In the genomic region with DNA sequence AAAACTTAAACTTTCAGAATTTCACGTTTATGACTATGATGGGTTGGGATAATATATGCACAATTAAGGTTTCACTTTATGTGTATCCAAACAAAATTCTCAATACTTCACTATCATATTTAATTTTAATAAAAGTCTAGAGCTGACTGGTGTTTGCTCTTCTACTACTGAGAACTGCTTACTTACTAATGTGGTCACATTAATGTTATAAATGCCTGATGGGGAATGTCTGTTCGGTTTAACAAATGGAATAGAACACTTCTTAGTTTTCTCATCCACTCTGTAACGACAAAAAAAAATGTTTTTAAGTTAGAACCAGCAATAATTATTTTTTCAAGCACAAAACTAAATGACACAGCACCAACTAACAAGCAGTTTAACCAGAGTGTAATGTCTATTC, we compare ENCODE assay signal across 32 cellular contexts. TPM values are rescaled to one million over a fixed set of nuclear protein-coding genes. Genes with fewer than 3 reads are reported as not detected.
"Had no signal": no experiment of that assay in that cellular context is flagged by ENCODE, and none has a peak within 500 bp of the region (broad histone marks: within the 10 kb centered on the region; RNA-seq: fewer than 3 reads in every experiment).

No MANE protein-coding gene starts in this region.

- DNase-seq: activated B cell treated with CpG ODN at 0.5 μM for 24 hours; activated CD4-positive, alpha-beta memory T cell treated with anti-CD3 and anti-CD28 coated beads for 36 hours; activated CD4-positive, alpha-beta T cell treated with anti-CD3 and anti-CD28 coated beads for 4 hours; activated CD4-positive, alpha-beta T cell treated with anti-CD3 and anti-CD28 coated beads, Interleukin-2, amount 10 ng/mL, durations not matched to agents 24 days and 14 days; activated CD4-positive, alpha-beta T cell treated with anti-CD3 and anti-CD28 coated beads, Interleukin-2, amount 50 U/mL, for 1 hour; activated CD4-positive, alpha-beta T cell treated with anti-CD3 and anti-CD28 coated beads, Interleukin-2, amount 50 U/mL, for 4 hours; activated CD4-positive, CD25-positive, alpha-beta regulatory T cell treated with anti-CD3 and anti-CD28 coated beads, Interleukin-2, amount 50 U/mL, for 72 hours; activated CD8-positive, alpha-beta memory T cell treated with anti-CD3 and anti-CD28 coated beads, Interleukin-2, amount 50 U/mL, for 48 hours; activated CD8-positive, alpha-beta T cell treated with anti-CD3 and anti-CD28 coated beads for 36 hours; activated effector memory CD4-positive, alpha-beta T cell treated with Interleukin-2 at 50 U/mL for 16 hours; activated gamma-delta T cell; activated naive CD4-positive, alpha-beta T cell treated with anti-CD3 and anti-CD28 coated beads, Interleukin-2, amount 10 ng/mL, durations not matched to agents 7 days and 5 days; activated naive CD4-positive, alpha-beta T cell treated with Interleukin-2 at 50 U/mL for 16 hours; activated naive CD8-positive, alpha-beta T cell treated with anti-CD3 and anti-CD28 coated beads, Interleukin-2, amount 10 ng/mL, durations not matched to agents 7 days and 5 days; activated naive CD8-positive, alpha-beta T cell treated with anti-CD3 and anti-CD28 coated beads, Interleukin-2, amount 50 U/mL, for 24 hours; activated T-cell treated with anti-CD3 and anti-CD28 coated beads, Interleukin-2, amount 50 U/mL, for 24 hours; activated T-cell treated with anti-CD3 and anti-CD28 coated beads, Interleukin-2, amount 50 U/mL, for 48 hours; amygdala; anterior cingulate cortex; caudate nucleus; cerebellar nuclear complex; T-helper 2 cell; T-helper 9 cell had no signal

- H3K36me3 ChIP-seq: cardiac muscle cell had no signal

- H3K27ac ChIP-seq: ascending aorta, cardiac muscle cell, VCaP had no signal

- ATAC-seq: activated CD8-positive, alpha-beta T cell treated with anti-CD3 and anti-CD28 coated beads for 36 hours; activated naive CD8-positive, alpha-beta T cell treated with anti-CD3 and anti-CD28 coated beads, Interleukin-2, amount 50 U/mL, for 24 hours had no signal

- H3K27me3 ChIP-seq: ascending aorta, cardiac muscle cell had no signal

- H3K4me1 ChIP-seq: ascending aorta had no signal

- H3K9me3 ChIP-seq: ascending aorta had no signal

- H3K4me3 ChIP-seq: ascending aorta, cardiac muscle cell had no signal

- FAIRE-seq: bronchial epithelial cell, TTC549 had no signal

RNA-seq across cellular contexts. Expression of gene CDKL2, which starts 34.3 kb away (rescaled TPM):
- total RNA-seq: activated B cell treated with CpG ODN at 0.5 μM for 24 hours; activated CD4-positive, alpha-beta T cell treated with anti-CD3 and anti-CD28 coated beads, Interleukin-2, amount 10 ng/mL, durations not matched to agents 24 days and 14 days; ascending aorta had no signal

RNA-seq across cellular contexts. Expression of gene ODAPH, which starts 40.2 kb away (rescaled TPM):
- total RNA-seq: activated B cell treated with CpG ODN at 0.5 μM for 24 hours; activated CD8-positive, alpha-beta memory T cell treated with anti-CD3 and anti-CD28 coated beads for 36 hours; activated CD8-positive, alpha-beta T cell treated with anti-CD3 and anti-CD28 coated beads for 36 hours; activated T-helper 2 cell treated with anti-CD3 and anti-CD28 coated beads, Interferon-gamma antibody, Interleukin-2, Interleukin-4, amounts not matched to agents 10 μg/mL and 5 μg/mL and 100 μg/mL, durations not matched to agents 14 hours and 24 hours and 36 hours; ascending aorta; bronchial epithelial cell; chondrocyte had no signal
- polyA plus RNA-seq: adipose tissue had no signal
